Comparison of ENCODE assay signal across 32 cellular contexts in the genomic region with DNA sequence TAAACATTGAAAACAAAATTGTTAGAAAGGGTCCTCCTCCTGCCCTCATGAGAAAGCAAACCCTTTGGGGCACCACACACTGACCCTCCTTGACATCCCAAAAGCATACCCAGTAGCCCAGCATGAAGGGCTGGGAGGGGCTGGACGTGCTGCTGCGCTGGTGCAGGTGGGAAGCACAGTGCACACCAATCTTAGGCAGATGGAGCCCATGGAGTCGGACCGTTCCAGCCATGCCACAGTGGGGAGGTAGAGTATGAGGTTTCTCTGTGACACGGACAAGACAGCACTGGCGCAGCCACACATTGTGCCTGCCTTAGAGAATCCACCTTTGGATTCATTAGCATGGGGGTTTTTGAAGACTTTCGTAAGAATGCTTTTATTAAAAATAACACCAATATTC.
"Had no signal": no experiment of that assay in that cellular context is flagged by ENCODE, and none has a peak within 500 bp of the region (broad histone marks: within the 10 kb centered on the region; RNA-seq: fewer than 3 reads in every experiment).

No MANE protein-coding gene starts in this region.

- H3K36me3 ChIP-seq: ascending aorta, cardiac muscle cell had no signal

- ATAC-seq: activated CD8-positive, alpha-beta T cell treated with anti-CD3 and anti-CD28 coated beads for 36 hours; activated naive CD8-positive, alpha-beta T cell treated with anti-CD3 and anti-CD28 coated beads, Interleukin-2, amount 50 U/mL, for 24 hours; activated T-cell treated with anti-CD3 and anti-CD28 coated beads, Interleukin-2, amount 50 U/mL, for 4 hours; activated T-cell treated with anti-CD3 and anti-CD28 coated beads, Interleukin-2, amount 50 U/mL, for 72 hours; activated T-helper 17 cell treated with anti-CD3 and anti-CD28 coated beads, Interleukin-2, amount 50 U/mL, for 72 hours; T-cell; T-helper 17 cell had no signal

- H3K4me1 ChIP-seq: ascending aorta had no signal

- H3K9me3 ChIP-seq: ascending aorta had no signal

- H3K27ac ChIP-seq: ascending aorta, cardiac muscle cell, VCaP had no signal

- DNase-seq: activated B cell treated with CpG ODN at 0.5 μM for 24 hours; activated CD4-positive, alpha-beta memory T cell treated with anti-CD3 and anti-CD28 coated beads for 36 hours; activated CD4-positive, alpha-beta T cell treated with anti-CD3 and anti-CD28 coated beads for 4 hours; activated CD4-positive, alpha-beta T cell treated with anti-CD3 and anti-CD28 coated beads, Interleukin-2, amount 10 ng/mL, durations not matched to agents 24 days and 14 days; activated CD4-positive, alpha-beta T cell treated with anti-CD3 and anti-CD28 coated beads, Interleukin-2, amount 50 U/mL, for 1 hour; activated CD4-positive, alpha-beta T cell treated with anti-CD3 and anti-CD28 coated beads, Interleukin-2, amount 50 U/mL, for 4 hours; activated CD4-positive, CD25-positive, alpha-beta regulatory T cell treated with anti-CD3 and anti-CD28 coated beads, Interleukin-2, amount 50 U/mL, for 72 hours; activated CD8-positive, alpha-beta memory T cell treated with anti-CD3 and anti-CD28 coated beads, Interleukin-2, amount 50 U/mL, for 4 hours; activated CD8-positive, alpha-beta T cell treated with anti-CD3 and anti-CD28 coated beads for 36 hours; activated effector memory CD4-positive, alpha-beta T cell treated with anti-CD3 and anti-CD28 coated beads, Interleukin-2, amount 50 U/mL, for 16 hours; activated gamma-delta T cell treated with Interleukin-2 at 50 U/mL for 16 hours; activated naive CD4-positive, alpha-beta T cell; activated naive CD4-positive, alpha-beta T cell treated with anti-CD3 and anti-CD28 coated beads, Interleukin-2, amount 10 ng/mL, durations not matched to agents 7 days and 5 days; activated naive CD8-positive, alpha-beta T cell treated with anti-CD3 and anti-CD28 coated beads, Interleukin-2, amount 10 ng/mL, durations not matched to agents 7 days and 5 days; activated naive CD8-positive, alpha-beta T cell treated with anti-CD3 and anti-CD28 coated beads, Interleukin-2, amount 50 U/mL, for 24 hours; activated T-cell treated with anti-CD3 and anti-CD28 coated beads for 4 hours; activated T-cell treated with anti-CD3 and anti-CD28 coated beads, Interleukin-2, amount 50 U/mL, for 1 hour; activated T-cell treated with anti-CD3 and anti-CD28 coated beads, Interleukin-2, amount 50 U/mL, for 4 hours; activated T-cell treated with anti-CD3 and anti-CD28 coated beads, Interleukin-2, amount 50 U/mL, for 72 hours; amygdala; anterior cingulate cortex; caudate nucleus; cerebellar nuclear complex; T-cell; T-helper 17 cell; T-helper 9 cell had no signal

- H3K27me3 ChIP-seq: ascending aorta, cardiac muscle cell had no signal

- FAIRE-seq: bronchial epithelial cell, TTC549 had no signal

- H3K4me3 ChIP-seq: ascending aorta, cardiac muscle cell had no signal
